Comparison of ENCODE assay signal across 12 cellular contexts in the genomic region with DNA sequence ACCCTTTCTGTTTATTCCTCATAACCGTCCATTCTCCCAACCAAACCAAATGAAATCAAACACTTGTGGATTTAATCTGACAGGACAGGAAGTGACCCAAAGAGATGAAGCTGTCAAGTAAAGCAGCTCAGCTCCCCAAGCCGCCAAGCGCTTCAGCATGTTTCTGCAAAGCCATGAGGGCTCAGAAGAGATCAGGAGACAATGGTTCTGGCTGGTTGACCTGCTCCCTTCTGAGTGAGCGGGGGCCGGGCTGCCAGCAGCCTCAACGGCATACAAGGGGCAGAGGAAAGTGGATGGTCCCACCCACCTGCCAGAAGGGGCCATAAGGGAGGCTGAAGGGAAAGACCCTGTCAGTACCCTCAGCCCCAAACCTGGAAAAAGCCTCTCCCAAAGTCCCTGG. TPM values are rescaled to one million over a fixed set of nuclear protein-coding genes. Genes with fewer than 3 reads are reported as not detected.
DNase-seq lines count a peak whose midpoint lies in the region; ATAC-seq and TF ChIP-seq lines count a peak whose summit lies in the region.
"Had no signal": no experiment of that assay in that cellular context is flagged by ENCODE, and none has a peak within 500 bp of the region (broad histone marks: within the 10 kb centered on the region; RNA-seq: fewer than 3 reads in every experiment).

No MANE protein-coding gene starts in this region.

- no peaks in the 10 kb centered on the region for H3K27me3 Mint-ChIP-seq in MCF 10A (ENCODE audit: insufficient read depth, unreplicated experiment)

- H3K27me3 ChIP-seq in breast epithelium (no peaks in the 10 kb centered on the region), right atrium auricular region (no peaks in the 10 kb centered on the region), rectal smooth muscle tissue (ENCODE audit: control insufficient read depth, insufficient read depth, low read length) (no peaks in the 10 kb centered on the region), aorta (ENCODE audit: control insufficient read depth in 1 of 2, insufficient read depth in 2 of 2, low read length in 1 of 2) (no peaks in the 10 kb centered on the region)

- no peak for TF ChIP-seq POLR2A in breast epithelium (IDR thresholded peaks at IDR 0.05)

- H3K36me3 ChIP-seq in breast epithelium (peaks cover 1% of the 10 kb centered on the region), right atrium auricular region (peaks cover 84% of the 10 kb centered on the region), rectal smooth muscle tissue (ENCODE audit: control insufficient read depth, insufficient read depth, low read length) (peaks cover 53% of the 10 kb centered on the region), aorta (ENCODE audit: control insufficient read depth in 1 of 2, insufficient read depth in 2 of 2, low read length in 1 of 2) (peaks cover 0 to 13% of the 10 kb centered on the region in 2 donors)

- H3K4me1 Mint-ChIP-seq in MCF 10A (ENCODE audit: insufficient read depth, unreplicated experiment), result no peaks in the 10 kb centered on the region

- no peak overlapping the region for H3K4me3 Mint-ChIP-seq in MCF 10A (ENCODE audit: unreplicated experiment)

- no peak overlapping the region for H3K4me3 ChIP-seq in breast epithelium
- H3K4me3 ChIP-seq in right atrium auricular region, result no peak overlapping the region
- H3K4me3 ChIP-seq in rectal smooth muscle tissue (ENCODE audit: low read length), result no peak overlapping the region
- H3K4me3 ChIP-seq in aorta (ENCODE audit: low read length in 2 of 2), result no peak overlapping the region

- H3K36me3 Mint-ChIP-seq in MCF 10A (ENCODE audit: insufficient read depth, unreplicated experiment), result peaks cover 61% of the 10 kb centered on the region

- H3K9me3 ChIP-seq in breast epithelium, result no peaks in the 10 kb centered on the region
- H3K9me3 ChIP-seq in right atrium auricular region, result no peaks in the 10 kb centered on the region
- H3K9me3 ChIP-seq in aorta (ENCODE audit: control insufficient read depth, low read length), result no peaks in the 10 kb centered on the region

- no peak overlapping the region for H3K9ac ChIP-seq in rectal smooth muscle tissue (ENCODE audit: low read length)

- H3K27ac Mint-ChIP-seq in MCF 10A (ENCODE audit: low read depth, unreplicated experiment), result no peak overlapping the region

- DNase-seq in breast epithelium (ENCODE audit: low spot score in 2 of 2), result peak in 1 of 2 donors; percentile 41
- DNase-seq in MCF 10A (ENCODE audit: unreplicated experiment), result no peak
- no peak for DNase-seq in right atrium auricular region (ENCODE audit: low spot score)
- peak; percentile 36 to 61 for DNase-seq in aorta
- no peak for DNase-seq in cortex of kidney (lab: John Stamatoyannopoulos, UW)
- no peak for DNase-seq in NCI-H1436 (lab: John Stamatoyannopoulos, UW)
- DNase-seq: activated CD4-positive, alpha-beta T cell treated with anti-CD3 and anti-CD28 coated beads for 48 hours; effector CD4-positive, alpha-beta T cell; GF-D8; NCI-H2107 had no signal

- TF ChIP-seq CTCF in breast epithelium (IDR thresholded peaks at IDR 0.05) (no peak), MCF 10A (IDR thresholded peaks at IDR 0.05; ENCODE audit: unreplicated experiment) (no peak), right atrium auricular region (IDR thresholded peaks at IDR 0.05) (no peak)

- POLR2A ChIA-PET in MCF 10A (lab: Yijun Ruan, JAX), result interaction anchor here (0.6 to 0.7 kb wide), 2 partner anchors 24 to 55 kb away, joined by 3 to 4 read pairs; no protein-coding TSS in a partner anchor

- CTCF ChIA-PET in MCF 10A (lab: Yijun Ruan, JAX), result interaction anchor here (0.6 to 1.7 kb wide), 4 partner anchors 11 to 696 kb away, joined by 3 to 4 read pairs (median 4); no protein-coding TSS in a partner anchor

- peak overlapping the region; percentile 52 to 74 for H3K27ac ChIP-seq in breast epithelium
- H3K27ac ChIP-seq in right atrium auricular region, result peak overlapping the region; percentile 90 to 98
- H3K27ac ChIP-seq in rectal smooth muscle tissue (ENCODE audit: low read depth, low read length), result peak overlapping the region; percentile 78
- peak overlapping the region in 1 of 2 donors; percentile 22 for H3K27ac ChIP-seq in aorta (ENCODE audit: low read depth in 1 of 2, low read length in 2 of 2)

- intact Hi-C loops in breast epithelium (cut with DNase I; ENCODE audit: low total_unique reads), result no loop called here
- intact Hi-C loops in MCF 10A (cut with micrococcal nuclease), result no loop called here
- intact Hi-C loops in aorta (cut with DNase I), result no loop called here

- no peaks in the 10 kb centered on the region for H3K9me3 Mint-ChIP-seq in MCF 10A (ENCODE audit: unreplicated experiment)

- ATAC-seq in aorta (ENCODE audit: low FRiP score) (no peak), GM18511 (IDR thresholded peaks at IDR 0.05; ENCODE audit: unreplicated experiment) (no peak)

- WGBS in aorta, 2 donors, result 67 to 77% methylated on average over 6 of the region's 6 CpGs

- BruUV-seq in MCF 10A (replicated peaks; lab: Mats Ljungman, UMichigan), result no TSS peak

- H3K4me1 ChIP-seq in breast epithelium (peaks cover 0 to 2% of the 10 kb centered on the region in 2 donors), right atrium auricular region (peaks cover 4 to 60% of the 10 kb centered on the region in 2 donors), rectal smooth muscle tissue (ENCODE audit: control insufficient read depth, insufficient read depth, low read length) (peaks cover 35% of the 10 kb centered on the region), aorta (ENCODE audit: control insufficient read depth in 1 of 2, insufficient read depth in 2 of 2, low read length in 2 of 2) (peaks cover 0 to 2% of the 10 kb centered on the region in 2 donors)

RNA-seq across cellular contexts. Expression of a gene that starts 45.3 kb away (rescaled TPM):
- total RNA-seq in breast epithelium, result 1 to 10 TPM in 2 of 3 donors, under 1 TPM in 1; 0.73 to 3.6 (median 1.9) TPM
- total RNA-seq in MCF 10A (2022), result 0.29 and 0.30 TPM in 2 replicates
- 1 to 10 TPM; 1.0 to 3.0 TPM for total RNA-seq in right atrium auricular region
- total RNA-seq in aorta, result 1 to 10 TPM; 5.4 to 8.7 TPM
- 1 to 10 TPM; 4.4 to 8.1 TPM for polyA plus RNA-seq in aorta

Comparison
In these comparisons a context has a peak if more than half of its experiments do, and no peak if none do; other contexts are left out.
1. DNase-seq: peak in aorta (2 of 2); none in MCF 10A (single experiment), right atrium auricular region (single experiment), cortex of kidney (single experiment) and NCI-H1436 (single experiment).